12 cellular contexts compared by ENCODE assay signal in the genomic region with DNA sequence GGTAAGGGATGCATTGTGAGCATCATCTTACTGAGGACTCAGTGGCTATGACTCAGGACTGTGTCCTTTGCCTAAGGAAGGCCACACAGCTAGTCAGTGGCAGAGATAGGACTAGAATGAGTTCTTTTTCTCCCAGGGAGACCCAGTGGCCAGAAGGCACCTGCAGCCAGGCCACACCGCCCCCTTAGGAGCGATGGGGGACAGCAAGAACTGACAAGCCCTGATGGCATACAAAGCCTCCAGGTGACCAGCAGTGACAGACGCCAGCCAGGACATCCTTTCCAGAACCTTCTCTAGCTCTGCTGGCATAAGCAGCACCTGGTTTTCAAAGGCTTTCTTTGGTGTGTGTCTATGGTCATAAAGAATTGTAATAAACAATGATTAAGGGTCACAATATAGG.
DNase-seq lines count a peak whose midpoint lies in the region; ATAC-seq, FAIRE-seq and TF ChIP-seq lines count a peak whose summit lies in the region.
"Had no signal": no experiment of that assay in that cellular context is flagged by ENCODE, and none has a peak within 500 bp of the region (broad histone marks: within the 10 kb centered on the region; RNA-seq: fewer than 3 reads in every experiment).

No MANE protein-coding gene starts in this region.

- no peak for TF ChIP-seq EP300 in K562 (IDR thresholded peaks at IDR 0.05; ENCODE audit: low read length)

- H3K56ac ChIP-seq in mesendoderm (ENCODE audit: low read length), result no peak overlapping the region

- H3K9me3 Mint-ChIP-seq in HFFc6, result no peaks in the 10 kb centered on the region; the same call in 1 of the 2 replicates
- no peaks in the 10 kb centered on the region for H3K9me3 Mint-ChIP-seq in activated CD4-positive, alpha-beta memory T cell treated with anti-CD3 and anti-CD28 coated beads for 36 hours

- no peak overlapping the region for H2BK5ac ChIP-seq in mesendoderm (ENCODE audit: low read length)

- no peaks in the 10 kb centered on the region for H3K4me1 ChIP-seq in K562 (replicated peaks in 1 of 2; ENCODE audit: control insufficient read depth in 2 of 2, insufficient read depth in 2 of 2, low read length in 2 of 2)
- no peaks in the 10 kb centered on the region for H3K4me1 ChIP-seq in mesendoderm (ENCODE audit: control insufficient read depth, low read depth, low read length)
- H3K4me1 ChIP-seq: BLaER1 treated with 17β-estradiol and CSF1 and Interleukin-3, amounts not matched to agents 10 nM and 100 nM had no signal

- H3K36me3 Mint-ChIP-seq in HFFc6 (ENCODE audit: low read depth), result peaks cover 18% of the 10 kb centered on the region
- H3K36me3 Mint-ChIP-seq in activated CD4-positive, alpha-beta memory T cell treated with anti-CD3 and anti-CD28 coated beads for 36 hours, result no peaks in the 10 kb centered on the region
- H3K36me3 Mint-ChIP-seq: CD4-positive, CD25-positive, alpha-beta regulatory T cell had no signal

- no peak overlapping the region for H3K27ac Mint-ChIP-seq in HFFc6
- H3K27ac Mint-ChIP-seq in activated CD4-positive, alpha-beta memory T cell treated with anti-CD3 and anti-CD28 coated beads for 36 hours, result no peak overlapping the region
- H3K27ac Mint-ChIP-seq: CD4-positive, CD25-positive, alpha-beta regulatory T cell had no signal

- CTCF ChIA-PET in K562 (lab: Yijun Ruan, JAX; ENCODE audit: low intra/inter-chr PET ratio), result no interaction called here
- CTCF ChIA-PET in activated CD4-positive, alpha-beta memory T cell treated with anti-CD3 and anti-CD28 coated beads for 36 hours (lab: Charles Lee), result no interaction called here

- no peak overlapping the region for H3K4ac ChIP-seq in mesendoderm (ENCODE audit: low read depth, low read length)

- H3K9me3 ChIP-seq in K562 (replicated peaks; ENCODE audit: control insufficient read depth, insufficient read depth, low read depth, low read length), result no peaks in the 10 kb centered on the region
- H3K9me3 ChIP-seq: BLaER1 treated with 17β-estradiol and CSF1 and Interleukin-3, amounts not matched to agents 10 nM and 100 nM had no signal

- BruUV-seq in K562 (replicated peaks; lab: Mats Ljungman, UMichigan), result no TSS peak

- WGBS in K562 (ENCODE audit: insufficient coverage, low coverage, missing lambda C conversion rate), result 2% methylated on average over 3 of the region's 3 CpGs
- no CpG with 5 or more reads among the region's 3 CpGs for WGBS in mesendoderm (ENCODE audit: extremely low coverage, insufficient coverage, low lambda C conversion rate)

- no peak overlapping the region for H2AK5ac ChIP-seq in mesendoderm (ENCODE audit: low read length)

- H3K36me3 ChIP-seq in K562 (ENCODE audit: control insufficient read depth, insufficient read depth, low read length) (no peaks in the 10 kb centered on the region), mesendoderm (ENCODE audit: control insufficient read depth, insufficient read depth, low read length) (no peaks in the 10 kb centered on the region)
- H3K36me3 ChIP-seq: BLaER1 treated with 17β-estradiol and CSF1 and Interleukin-3, amounts not matched to agents 10 nM and 100 nM had no signal

- POLR2A ChIA-PET in K562 (lab: Yijun Ruan, JAX), result no interaction called here
- POLR2A ChIA-PET in activated CD4-positive, alpha-beta memory T cell treated with anti-CD3 and anti-CD28 coated beads for 36 hours (lab: Charles Lee), result no interaction called here

- TF ChIP-seq RAD21 in K562 (CRISPR knock-in tag; conservative IDR thresholded peaks at IDR 0.05 in 1 of 2, IDR thresholded peaks at IDR 0.05 in 1 of 2), result no peak

- no peak overlapping the region for H3K27ac ChIP-seq in K562 (ENCODE audit: extremely low read depth, low read depth, low read length)
- H3K27ac ChIP-seq in mesendoderm (ENCODE audit: low read depth, low read length), result no peak overlapping the region
- H3K27ac ChIP-seq: BLaER1 treated with 17β-estradiol and CSF1 and Interleukin-3, amounts not matched to agents 10 nM and 100 nM had no signal

- peak; percentile 62; the same call in 2 of the 3 replicates for ATAC-seq in K562
- ATAC-seq in HG03565 (IDR thresholded peaks at IDR 0.05; ENCODE audit: unreplicated experiment), result no peak

- H3K9me1 ChIP-seq in K562 (ENCODE audit: control insufficient read depth, insufficient read depth, low read length), result no peaks in the 10 kb centered on the region

- TF ChIP-seq POLR2A in K562 (conservative IDR thresholded peaks at IDR 0.05), result no peak

- H4K20me1 ChIP-seq in K562 (replicated peaks; ENCODE audit: control insufficient read depth, insufficient read depth, low read length), result no peaks in the 10 kb centered on the region; the same call in 1 of the 2 replicates
- H4K20me1 ChIP-seq: BLaER1 treated with 17β-estradiol and CSF1 and Interleukin-3, amounts not matched to agents 10 nM and 100 nM had no signal

- H2BK15ac ChIP-seq in mesendoderm (replicated peaks; ENCODE audit: low read depth), result no peak overlapping the region

- H3K79me2 ChIP-seq in K562 (ENCODE audit: control insufficient read depth, insufficient read depth, low read length) (no peaks in the 10 kb centered on the region), mesendoderm (ENCODE audit: control insufficient read depth, insufficient read depth, low read length) (no peaks in the 10 kb centered on the region)

- intact Hi-C loops in K562 (cut with micrococcal nuclease), result no loop called here
- intact Hi-C loops in activated CD4-positive, alpha-beta memory T cell treated with anti-CD3 and anti-CD28 coated beads for 36 hours (cut with micrococcal nuclease), result no loop called here

- no peak overlapping the region for H3K18ac ChIP-seq in mesendoderm (ENCODE audit: low read length)

- TF ChIP-seq CTCF in HFFc6 (IDR thresholded peaks at IDR 0.05) (0 out of 2 replicates have a peak, but pooled peaks have one; percentile 7), K562 (IDR thresholded peaks at IDR 0.05 in 2 of 3, conservative IDR thresholded peaks at IDR 0.05 in 1 of 3; ENCODE audit: insufficient read depth in 2 of 3, low read depth in 1 of 3, low read length in 3 of 3) (peak; percentile 12 to 20 (median 19); a peak in 2 of 6 replicates)

- H3K4me1 Mint-ChIP-seq in HFFc6 (ENCODE audit: low read depth), result peaks cover 11% of the 10 kb centered on the region; the same call in 1 of the 2 replicates
- H3K4me1 Mint-ChIP-seq in activated CD4-positive, alpha-beta memory T cell treated with anti-CD3 and anti-CD28 coated beads for 36 hours (ENCODE audit: low read depth), result no peaks in the 10 kb centered on the region
- H3K4me1 Mint-ChIP-seq: CD4-positive, CD25-positive, alpha-beta regulatory T cell had no signal

- H3K23ac ChIP-seq in mesendoderm (ENCODE audit: low read length), result no peak overlapping the region

- H3K4me3 ChIP-seq in K562, result no peak overlapping the region
- H3K4me3 ChIP-seq in mesendoderm (ENCODE audit: low read length), result no peak overlapping the region
- H3K4me3 ChIP-seq: BLaER1 treated with 17β-estradiol and CSF1 and Interleukin-3, amounts not matched to agents 10 nM and 100 nM had no signal

- H3K27me3 Mint-ChIP-seq in HFFc6 (ENCODE audit: insufficient read depth), result no peaks in the 10 kb centered on the region
- H3K27me3 Mint-ChIP-seq in activated CD4-positive, alpha-beta memory T cell treated with anti-CD3 and anti-CD28 coated beads for 36 hours, result peaks cover 2% of the 10 kb centered on the region
- H3K27me3 Mint-ChIP-seq: CD4-positive, CD25-positive, alpha-beta regulatory T cell had no signal

- H2BK120ac ChIP-seq in mesendoderm (ENCODE audit: low read depth, low read length), result no peak overlapping the region

- H2AFZ ChIP-seq in K562 (ENCODE audit: low read depth, low read length), result no peak overlapping the region

- H4K5ac ChIP-seq in mesendoderm (ENCODE audit: low read length), result no peak overlapping the region

- no peak overlapping the region for H3K9ac ChIP-seq in K562 (ENCODE audit: insufficient read depth in 1 of 2, low read depth in 2 of 2, low read length in 2 of 2)
- H3K9ac ChIP-seq in mesendoderm (ENCODE audit: low read length), result no peak overlapping the region
- H3K9ac ChIP-seq: BLaER1 treated with 17β-estradiol and CSF1 and Interleukin-3, amounts not matched to agents 10 nM and 100 nM had no signal

- in situ Hi-C loops in K562 (cut with MboI), result no loop called here

- H3K27me3 ChIP-seq in K562 (ENCODE audit: control insufficient read depth in 2 of 2, insufficient read depth in 2 of 2, low read length in 2 of 2) (peaks cover 2 to 25% of the 10 kb centered on the region in 2 experiments; a peak in 4 of 5 replicates), mesendoderm (ENCODE audit: insufficient read depth, low read length, poor library complexity) (no peaks in the 10 kb centered on the region)
- H3K27me3 ChIP-seq: BLaER1 treated with 17β-estradiol and CSF1 and Interleukin-3, amounts not matched to agents 10 nM and 100 nM had no signal

- H3K4me2 ChIP-seq in K562 (ENCODE audit: insufficient read depth, low read length) (no peak overlapping the region), mesendoderm (ENCODE audit: low read length) (no peak overlapping the region)
- H3K4me2 ChIP-seq: BLaER1 treated with 17β-estradiol and CSF1 and Interleukin-3, amounts not matched to agents 10 nM and 100 nM had no signal

- H4K8ac ChIP-seq in mesendoderm (ENCODE audit: low read depth, low read length), result no peak overlapping the region

- H3K4me3 Mint-ChIP-seq in HFFc6, result no peak overlapping the region
- H3K4me3 Mint-ChIP-seq in activated CD4-positive, alpha-beta memory T cell treated with anti-CD3 and anti-CD28 coated beads for 36 hours, result no peak overlapping the region
- H3K4me3 Mint-ChIP-seq: CD4-positive, CD25-positive, alpha-beta regulatory T cell had no signal

- DNase-seq in NCI-H2196 (lab: John Stamatoyannopoulos, UW; ENCODE audit: unreplicated experiment) (peak; percentile 20), NCI-H2196 treated with DMSO at 0.1 percent for 48 hours (lab: John Stamatoyannopoulos, UW; ENCODE audit: unreplicated experiment) (no peak), HFFc6 (no peak), K562 (ENCODE audit: extremely low read depth in 1 of 4, low spot score in 3 of 4) (no peak), mesendoderm (peak; percentile 40), MV-4-11 (lab: John Stamatoyannopoulos, UW) (no peak)
- DNase-seq in activated CD4-positive, alpha-beta memory T cell treated with anti-CD3 and anti-CD28 coated beads for 36 hours, result no peak
- DNase-seq: 8988T; CD4-positive, CD25-positive, alpha-beta regulatory T cell had no signal

- H3K79me1 ChIP-seq in mesendoderm (ENCODE audit: low read length), result no peaks in the 10 kb centered on the region

- FAIRE-seq in K562 (lab: Jason Lieb, UNC), result no peak
- FAIRE-seq: GM12891 had no signal

TF ChIP-seq in K562, 482 proteins besides CTCF, POLR2A, EP300 and RAD21 (continues in another document):
- TF ChIP-seq GATAD2B (IDR thresholded peaks at IDR 0.05; ENCODE audit: borderline replicate concordance), result no peak

Comparison
In these comparisons a context has a peak if more than half of its experiments do, and no peak if none do; other contexts are left out.
1. DNase-seq: peak in NCI-H2196 (single experiment) and mesendoderm (single experiment); none in NCI-H2196 treated with DMSO at 0.1 percent for 48 hours (single experiment), HFFc6 (single experiment), K562 (0 of 4), activated CD4-positive, alpha-beta memory T cell treated with anti-CD3 and anti-CD28 coated beads for 36 hours (single experiment) and MV-4-11 (single experiment).